Comparison of ENCODE assay signal across 8 cellular contexts in the genomic region with DNA sequence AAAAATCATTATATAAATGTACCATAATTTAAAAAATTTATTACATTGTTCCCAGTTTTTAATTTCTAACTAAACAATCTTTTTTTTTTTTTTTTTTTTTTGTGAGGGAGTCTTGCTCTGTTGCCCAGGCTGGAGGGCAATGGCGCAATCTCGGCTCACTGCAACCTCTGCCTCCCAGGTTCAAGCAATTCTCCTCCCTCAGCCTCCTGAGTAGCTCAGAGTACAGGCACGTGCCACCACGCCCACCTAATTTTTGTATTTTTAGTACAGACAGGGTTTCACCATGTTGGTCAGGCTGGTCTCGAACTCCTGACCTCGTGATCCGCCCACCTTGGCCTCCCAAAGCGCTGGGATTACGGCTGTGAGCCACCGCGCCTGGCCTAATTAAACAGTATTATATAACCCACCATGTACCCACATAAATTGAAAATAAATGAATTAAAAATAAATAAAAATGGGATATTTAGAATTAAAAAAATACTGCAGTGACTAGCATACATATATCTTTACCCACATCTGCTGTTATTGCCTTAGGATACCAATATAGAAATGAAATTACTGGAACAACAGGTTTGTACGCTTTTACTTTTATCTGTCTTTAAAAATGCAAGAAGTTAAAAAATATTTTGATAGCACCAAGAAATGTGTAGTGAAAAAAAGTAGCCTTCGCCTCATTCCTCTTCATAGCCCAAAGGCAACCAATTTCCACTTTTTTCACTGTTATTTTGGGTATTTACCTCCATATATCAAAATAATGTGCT. TPM values are rescaled to one million over a fixed set of nuclear protein-coding genes. Genes with fewer than 3 reads are reported as not detected.
DNase-seq lines count a peak whose midpoint lies in the region; ATAC-seq, FAIRE-seq and TF ChIP-seq lines count a peak whose summit lies in the region.
"Not testable (repeated sequence)": the region's sequence is repeated elsewhere in the genome, so short reads cannot be mapped to it uniquely, and the experiment has no call there.

No MANE protein-coding gene starts in this region.

- H3K4me1 Mint-ChIP-seq in Caco-2 (ENCODE audit: low read depth, unreplicated experiment) (peaks cover 17% of the 10 kb centered on the region), WTC11 (peaks cover 35% of the 10 kb centered on the region), nephron (peaks cover 20% of the 10 kb centered on the region)
- peaks cover 30% of the 10 kb centered on the region for H3K4me1 Mint-ChIP-seq in activated naive CD8-positive, alpha-beta T cell (ENCODE audit: low read depth)
- peaks cover 40% of the 10 kb centered on the region for H3K4me1 Mint-ChIP-seq in stimulated activated naive CD8-positive, alpha-beta T cell treated with anti-CD3 and anti-CD28 coated beads, Interleukin-15, Interleukin-2, amounts not matched to agents 100 ng/mL and 50 ng/mL, for 24 hours (ENCODE audit: low read depth)

- not testable (repeated sequence) for FAIRE-seq in bronchial epithelial cell (lab: Jason Lieb, UNC)

- not testable (repeated sequence) for H4K20me1 ChIP-seq in PC-9 (ENCODE audit: insufficient read depth)

- not testable (repeated sequence) for H2AFZ ChIP-seq in PC-9

- H3K27ac Mint-ChIP-seq in Caco-2 (ENCODE audit: unreplicated experiment) (peak overlapping the region; percentile 96), nephron (peak overlapping the region in 2 of 3 experiments; percentile 4 to 16)
- not testable (repeated sequence) for H3K27ac Mint-ChIP-seq in WTC11
- H3K27ac Mint-ChIP-seq in activated naive CD8-positive, alpha-beta T cell: peak overlapping the region; percentile 4
- H3K27ac Mint-ChIP-seq in stimulated activated naive CD8-positive, alpha-beta T cell treated with anti-CD3 and anti-CD28 coated beads, Interleukin-15, Interleukin-2, amounts not matched to agents 100 ng/mL and 50 ng/mL, for 24 hours: peak overlapping the region; percentile 13

- not testable (repeated sequence) for H3K27me3 Mint-ChIP-seq in Caco-2 (ENCODE audit: insufficient read depth, unreplicated experiment); WTC11 (ENCODE audit: low read depth); activated naive CD8-positive, alpha-beta T cell; nephron (ENCODE audit: low read depth); stimulated activated naive CD8-positive, alpha-beta T cell treated with anti-CD3 and anti-CD28 coated beads, Interleukin-15, Interleukin-2, amounts not matched to agents 100 ng/mL and 50 ng/mL, for 24 hours

- CTCF ChIA-PET in Caco-2 (lab: Charles Lee); PC-9 (lab: Charles Lee); WTC11 (lab: Charles Lee): not testable (repeated sequence)

- not testable (repeated sequence) for H3K9me2 ChIP-seq in PC-9 (ENCODE audit: insufficient read depth)

- H3F3A ChIP-seq in PC-9 (ENCODE audit: insufficient read depth, low read depth): peaks cover 36% of the 10 kb centered on the region

- H3K9me3 Mint-ChIP-seq in Caco-2 (ENCODE audit: unreplicated experiment); WTC11; activated naive CD8-positive, alpha-beta T cell (ENCODE audit: low read depth); nephron; stimulated activated naive CD8-positive, alpha-beta T cell treated with anti-CD3 and anti-CD28 coated beads, Interleukin-15, Interleukin-2, amounts not matched to agents 100 ng/mL and 50 ng/mL, for 24 hours: not testable (repeated sequence)

- not testable (repeated sequence) for DNase-seq in Caco-2; WTC11 (ENCODE audit: low spot score); left ventricle myocardium inferior
- DNase-seq in PC-9 (peak in 1 of 2 experiments; percentile 49), bronchial epithelial cell (ENCODE audit: low read depth) (peak; percentile 8)

- ATAC-seq in WTC11: not testable (repeated sequence)

- intact Hi-C loops in Caco-2 (cut with micrococcal nuclease; ENCODE audit: unreplicated experiment): loop anchor here (5.0 kb wide), 2 partner anchors 94 to 206 kb away; a partner anchor contains a TSS
- intact Hi-C loops in PC-9 (cut with micrococcal nuclease; ENCODE audit: unreplicated experiment): loop anchor here (5.0 kb wide), 1 partner anchor 206 kb away; no protein-coding TSS in a partner anchor
- intact Hi-C loops in left ventricle myocardium inferior (cut with micrococcal nuclease): not testable (repeated sequence)

- H3K4me1 ChIP-seq in Caco-2 (peaks cover 31% of the 10 kb centered on the region), PC-9 (replicated peaks; ENCODE audit: insufficient read depth) (peaks cover 39% of the 10 kb centered on the region), left ventricle myocardium inferior (peaks cover 28% of the 10 kb centered on the region)

- POLR2A ChIA-PET in Caco-2 (lab: Charles Lee); PC-9 (lab: Charles Lee; ENCODE audit: unreplicated experiment); WTC11 (lab: Charles Lee): not testable (repeated sequence)

- H3K36me3 Mint-ChIP-seq in Caco-2 (ENCODE audit: insufficient read depth, unreplicated experiment): peaks cover 27% of the 10 kb centered on the region
- not testable (repeated sequence) for H3K36me3 Mint-ChIP-seq in WTC11; activated naive CD8-positive, alpha-beta T cell; nephron (ENCODE audit: low read depth); stimulated activated naive CD8-positive, alpha-beta T cell treated with anti-CD3 and anti-CD28 coated beads, Interleukin-15, Interleukin-2, amounts not matched to agents 100 ng/mL and 50 ng/mL, for 24 hours (ENCODE audit: low read depth)

- not testable (repeated sequence) for H3K79me2 ChIP-seq in PC-9 (ENCODE audit: low read depth)

- not testable (repeated sequence) for H3K36me3 ChIP-seq in Caco-2 (ENCODE audit: control insufficient read depth, insufficient read depth, low read length); PC-9 (ENCODE audit: low read depth); bronchial epithelial cell (ENCODE audit: control insufficient read depth, insufficient read depth, low read length); left ventricle myocardium inferior

- not testable (repeated sequence) for H3K4me3 Mint-ChIP-seq in Caco-2 (ENCODE audit: unreplicated experiment); WTC11; activated naive CD8-positive, alpha-beta T cell; nephron; stimulated activated naive CD8-positive, alpha-beta T cell treated with anti-CD3 and anti-CD28 coated beads, Interleukin-15, Interleukin-2, amounts not matched to agents 100 ng/mL and 50 ng/mL, for 24 hours

- not testable (repeated sequence) for H3K9me3 ChIP-seq in Caco-2; PC-9 (ENCODE audit: insufficient read depth, low read depth); left ventricle myocardium inferior (replicated peaks)

- not testable (repeated sequence) for H3K4me3 ChIP-seq in Caco-2 (ENCODE audit: low read depth, low read length); PC-9; bronchial epithelial cell (ENCODE audit: low read depth, low read length); left ventricle myocardium inferior

- peak overlapping the region; percentile 100 for H3K27ac ChIP-seq in PC-9
- peak overlapping the region; percentile 100 for H3K27ac ChIP-seq in left ventricle myocardium inferior (replicated peaks)

- H3K4me2 ChIP-seq in PC-9: peak overlapping the region; percentile 94; the same call in 1 of the 2 replicates

- TF ChIP-seq CTCF in Caco-2 (IDR thresholded peaks at IDR 0.05; ENCODE audit: insufficient read depth in 1 of 2, low read depth in 1 of 2, low read length in 1 of 2, severe bottlenecking in 1 of 2, unreplicated experiment in 1 of 2); PC-9 (conservative IDR thresholded peaks at IDR 0.05); WTC11 (IDR thresholded peaks at IDR 0.05); bronchial epithelial cell (IDR thresholded peaks at IDR 0.05; ENCODE audit: insufficient read depth, low read length, severe bottlenecking); left ventricle myocardium inferior (IDR thresholded peaks at IDR 0.05; ENCODE audit: borderline replicate concordance); nephron (IDR thresholded peaks at IDR 0.05; ENCODE audit: unreplicated experiment in 3 of 3): not testable (repeated sequence)

- not testable (repeated sequence) for BruUV-seq in Caco-2 (replicated peaks; lab: Mats Ljungman, UMichigan); PC-9 (replicated peaks; lab: Mats Ljungman, UMichigan)

- H3K27me3 ChIP-seq in Caco-2 (replicated peaks; ENCODE audit: control insufficient read depth, insufficient read depth, low read length); PC-9 (ENCODE audit: insufficient read depth, low read depth); bronchial epithelial cell (ENCODE audit: control insufficient read depth, insufficient read depth, low read length); left ventricle myocardium inferior (ENCODE audit: low read depth): not testable (repeated sequence)

TF ChIP-seq in WTC11, 78 proteins besides CTCF, POLR2A, EP300 and RAD21:
- peak; percentile 58; the same call in 1 of the 2 replicates for TF ChIP-seq ZNF121 (CRISPR knock-in tag; IDR thresholded peaks at IDR 0.05)
TF ChIP-seq in WTC11: peak in this region for 1; not testable (repeated sequence) for 77.

RNA-seq across cellular contexts. Expression of a gene that starts 23.4 kb away (rescaled TPM):
- total RNA-seq in Caco-2 (2022) (196 and 199 TPM in 2 replicates), PC-9 (2021) (83.7 and 126 TPM in 2 replicates), WTC11 (2021) (212 to 226 TPM (median 215 TPM) in 3 replicates), bronchial epithelial cell (109 and 114 TPM in 2 replicates), left ventricle myocardium inferior (150 TPM)

RNA-seq across cellular contexts. Expression of a gene that starts 46.6 kb away (rescaled TPM):
- total RNA-seq in Caco-2 (2022) (103 and 110 TPM in 2 replicates), PC-9 (2021) (58.5 and 65.1 TPM in 2 replicates), WTC11 (2021) (45.8 to 46.5 TPM (median 46.1 TPM) in 3 replicates), bronchial epithelial cell (49.2 and 74.4 TPM in 2 replicates), left ventricle myocardium inferior (20.2 TPM)
